In genomic region chr15:65824031-65824743, GRCh38 we compare ENCODE assay signal across 8 cellular contexts. TPM values are rescaled to one million over a fixed set of nuclear protein-coding genes. Genes with fewer than 3 reads are reported as not detected.
A peak's percentile ranks its signal among the peaks of the same experiment; 100 is the strongest.
DNase-seq lines count a peak whose midpoint lies in the region; ATAC-seq, FAIRE-seq and TF ChIP-seq lines count a peak whose summit lies in the region.

No MANE protein-coding gene starts in this region.

- ATAC-seq in DND-41 (ENCODE audit: insufficient read depth, low read depth) (peak; percentile 48; the same call in 1 of the 3 replicates), lung (ENCODE audit: insufficient read depth, low FRiP score) (peak; percentile 75), HG02610 (IDR thresholded peaks at IDR 0.05; ENCODE audit: unreplicated experiment) (no peak), GM18867 (IDR thresholded peaks at IDR 0.05; ENCODE audit: unreplicated experiment) (no peak)

- H3K27ac ChIP-seq in DND-41 (ENCODE audit: low read length) (no peak overlapping the region), H1 (ENCODE audit: low read depth, low read length) (no peak overlapping the region), lung (ENCODE audit: low read depth in 1 of 2, low read length in 1 of 2) (no peak overlapping the region)

- no peak overlapping the region for H4K91ac ChIP-seq in H1 (replicated peaks; ENCODE audit: insufficient read length, low read length)

- no peak overlapping the region for H2BK20ac ChIP-seq in H1 (ENCODE audit: low read length)

- POLR2A ChIA-PET in H1 (lab: Charles Lee; ENCODE audit: partially characterized antibody) = interaction anchor here (0.6 to 1.5 kb wide), 4 partner anchors 9 to 213 kb away, joined by 3 to 5 read pairs (median 3); partner anchors contain the start of genes INTS14 and RAB11A

- H2BK120ac ChIP-seq in H1 (replicated peaks; ENCODE audit: low read depth, low read length) = no peak overlapping the region

- no peaks in the 10 kb centered on the region for H3K36me3 ChIP-seq in DND-41 (ENCODE audit: insufficient read depth, low read length)
- no peaks in the 10 kb centered on the region for H3K36me3 ChIP-seq in H1 (ENCODE audit: control insufficient read depth in 2 of 4, insufficient read depth in 4 of 4, low read length in 3 of 4)
- H3K36me3 ChIP-seq in lung (ENCODE audit: control insufficient read depth in 2 of 2, insufficient read depth in 2 of 2, low read length in 2 of 2) = no peaks in the 10 kb centered on the region

- H2AK5ac ChIP-seq in H1 (ENCODE audit: low read depth, low read length) = no peak overlapping the region

- H3K23ac ChIP-seq in H1 (ENCODE audit: insufficient read length) = no peak overlapping the region

- CTCF ChIA-PET in H1 (lab: Charles Lee; ENCODE audit: partially characterized antibody) = interaction anchor here (0.6 to 4.0 kb wide), 27 partner anchors 8 to 245 kb away, joined by 3 to 43 read pairs (median 3); partner anchors contain the start of genes RAB11A and SLC24A1

- no peaks in the 10 kb centered on the region for H4K20me1 ChIP-seq in DND-41 (ENCODE audit: insufficient read depth, low read length)
- H4K20me1 ChIP-seq in H1 (replicated peaks in 1 of 2; ENCODE audit: control insufficient read depth in 1 of 2, insufficient read depth in 2 of 2, low read length in 2 of 2) = no peaks in the 10 kb centered on the region

- H3K56ac ChIP-seq in H1 (replicated peaks; ENCODE audit: insufficient read length, low read depth, low read length) = no peak overlapping the region

- H3K9me3 ChIP-seq in DND-41 (ENCODE audit: insufficient read depth, low read length, severe bottlenecking) (no peaks in the 10 kb centered on the region), H1 (ENCODE audit: insufficient read depth in 2 of 2, low read depth in 1 of 2, low read length in 1 of 2) (no peaks in the 10 kb centered on the region), lung (ENCODE audit: control insufficient read depth in 2 of 2, insufficient read depth in 1 of 2, low read length in 1 of 2) (no peaks in the 10 kb centered on the region)

- peak; percentile 49 for TF ChIP-seq CTCF in DND-41 (IDR thresholded peaks at IDR 0.05; ENCODE audit: borderline replicate concordance, extremely low read depth, low read length, poor library complexity, severe bottlenecking)
- peak; percentile 42 to 89 (median 68) for TF ChIP-seq CTCF in H1 (IDR thresholded peaks at IDR 0.05; ENCODE audit: control extremely low read depth in 1 of 3, insufficient read depth in 1 of 3, low read depth in 1 of 3, low read length in 3 of 3)
- TF ChIP-seq CTCF in lung (IDR thresholded peaks at IDR 0.05; ENCODE audit: control extremely low read depth, extremely low read depth) = peak; percentile 46

- H2AFZ ChIP-seq in DND-41 (ENCODE audit: low read depth, low read length) (no peak overlapping the region), H1 (ENCODE audit: low read length) (peak overlapping the region; percentile 59; the same call in 1 of the 2 replicates)

- FAIRE-seq in H1 (lab: Jason Lieb, UNC) = peak; percentile 97

- H3K4me1 ChIP-seq in DND-41 (ENCODE audit: insufficient read depth, low read length) = no peaks in the 10 kb centered on the region
- H3K4me1 ChIP-seq in H1 (replicated peaks in 1 of 4; ENCODE audit: control insufficient read depth in 3 of 4, insufficient read depth in 4 of 4, low read length in 3 of 4) = peaks cover 0 to 6% (median 2%) of the 10 kb centered on the region in 4 experiments; a peak in 4 of 7 replicates
- H3K4me1 ChIP-seq in lung (ENCODE audit: control insufficient read depth in 2 of 2, insufficient read depth in 2 of 2, low read length in 2 of 2) = no peaks in the 10 kb centered on the region

- H3K18ac ChIP-seq in H1 (ENCODE audit: extremely low read depth, low read length) = no peak overlapping the region

- no peak overlapping the region for H4K8ac ChIP-seq in H1 (ENCODE audit: extremely low read depth, insufficient read depth, low read length)

- H3K4me2 ChIP-seq in DND-41 (ENCODE audit: insufficient read depth, low read length) = no peak overlapping the region
- no peak overlapping the region for H3K4me2 ChIP-seq in H1 (ENCODE audit: insufficient read depth in 1 of 2, low read depth in 2 of 2, low read length in 2 of 2)

- H3K4me3 ChIP-seq in DND-41 (ENCODE audit: low read depth in 1 of 2, low read length in 2 of 2) (no peak overlapping the region), H1 (ENCODE audit: extremely low read depth in 1 of 4, insufficient read depth in 2 of 4, low read depth in 3 of 4, low read length in 4 of 4) (no peak overlapping the region), lung (no peak overlapping the region)

- no peak overlapping the region for H2BK15ac ChIP-seq in H1 (ENCODE audit: low read length)

- no peaks in the 10 kb centered on the region for H3K79me2 ChIP-seq in DND-41 (ENCODE audit: insufficient read depth, low read length)
- H3K79me2 ChIP-seq in H1 (ENCODE audit: control insufficient read depth in 1 of 2, insufficient read depth in 2 of 2, low read length in 2 of 2) = no peaks in the 10 kb centered on the region

- 62% methylated on average over 7 of the region's 7 CpGs; no CpG with 5 or more reads in 1 of the 2 experiments for WGBS in H1 (ENCODE audit: extremely low coverage in 1 of 2, insufficient coverage in 1 of 2, insufficient read length in 1 of 2, insufficient replicate concordance in 2 of 2, low coverage in 1 of 2, low lambda C conversion rate in 2 of 2, missing lambda C conversion rate in 1 of 2), 2 experiments
- 68 to 69% methylated on average over 7 of the region's 7 CpGs for WGBS in lung, 2 donors

- H2BK5ac ChIP-seq in H1 (ENCODE audit: low read depth, low read length) = no peak overlapping the region

- TF ChIP-seq RAD21 in H1 (IDR thresholded peaks at IDR 0.05 in 1 of 2, conservative IDR thresholded peaks at IDR 0.05 in 1 of 2; ENCODE audit: low read depth in 2 of 2, low read length in 2 of 2) = peak; percentile 59 to 74

- no peaks in the 10 kb centered on the region for H3K79me1 ChIP-seq in H1 (ENCODE audit: low read depth, low read length)

- DNase-seq in DND-41 (peak; percentile 14), HuH-7 (ENCODE audit: low spot score) (peak; percentile 80), RPMI7951 (ENCODE audit: low read depth) (peak; percentile 69), H1 (ENCODE audit: low read depth in 1 of 2, low spot score in 2 of 2) (peak in 1 of 2 experiments; percentile 70), lung (ENCODE audit: low spot score) (peak; percentile 43), cortex of kidney (lab: John Stamatoyannopoulos, UW) (no peak)

- no peaks in the 10 kb centered on the region for H3K23me2 ChIP-seq in H1 (ENCODE audit: low read depth, low read length)

- no peak overlapping the region for H2BK12ac ChIP-seq in H1 (ENCODE audit: low read depth, low read length)

- no peak for TF ChIP-seq POLR2A in H1 (IDR thresholded peaks at IDR 0.05; ENCODE audit: control extremely low read depth in 1 of 2, low read depth in 2 of 2, low read length in 2 of 2)

- no peak overlapping the region for H3K9ac ChIP-seq in DND-41 (ENCODE audit: low read depth, low read length)
- H3K9ac ChIP-seq in H1 (replicated peaks in 1 of 4; ENCODE audit: extremely low read depth in 1 of 4, low read depth in 3 of 4, low read length in 3 of 4) = no peak overlapping the region

- H3K14ac ChIP-seq in H1 (ENCODE audit: insufficient read length) = no peak overlapping the region

- TF ChIP-seq EP300 in H1 (IDR thresholded peaks at IDR 0.05; ENCODE audit: borderline replicate concordance in 1 of 2, low read depth in 2 of 2, low read length in 2 of 2) = no peak

- no peaks in the 10 kb centered on the region for H3K27me3 ChIP-seq in DND-41 (ENCODE audit: insufficient read depth, low read length, poor library complexity)
- no peaks in the 10 kb centered on the region for H3K27me3 ChIP-seq in H1 (replicated peaks in 1 of 4; ENCODE audit: control insufficient read depth in 3 of 4, extremely low read depth in 1 of 4, insufficient read depth in 3 of 4, low read length in 3 of 4)
- H3K27me3 ChIP-seq in lung (ENCODE audit: control insufficient read depth, insufficient read depth) = no peaks in the 10 kb centered on the region

- H3K4ac ChIP-seq in H1 (replicated peaks; ENCODE audit: insufficient read length, low read depth, low read length) = no peak overlapping the region

- no peak overlapping the region for H4K5ac ChIP-seq in H1 (ENCODE audit: insufficient read length, low read depth, low read length)

TF ChIP-seq in H1, 55 proteins besides CTCF, POLR2A, EP300 and RAD21 (continues in another document):
- TF ChIP-seq SRF (IDR thresholded peaks at IDR 0.05; ENCODE audit: low read depth, low read length) (no peak), CREB1 (IDR thresholded peaks at IDR 0.05) (no peak), FOSL1 (IDR thresholded peaks at IDR 0.05; ENCODE audit: insufficient read depth, low read depth, low read length) (no peak)
- TF ChIP-seq, protein P1, sequence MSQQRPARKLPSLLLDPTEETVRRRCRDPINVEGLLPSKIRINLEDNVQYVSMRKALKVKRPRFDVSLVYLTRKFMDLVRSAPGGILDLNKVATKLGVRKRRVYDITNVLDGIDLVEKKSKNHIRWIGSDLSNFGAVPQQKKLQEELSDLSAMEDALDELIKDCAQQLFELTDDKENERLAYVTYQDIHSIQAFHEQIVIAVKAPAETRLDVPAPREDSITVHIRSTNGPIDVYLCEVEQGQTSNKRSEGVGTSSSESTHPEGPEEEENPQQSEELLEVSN (IDR thresholded peaks at IDR 0.05) = no peak

RNA-seq across cellular contexts. Expression of gene DENND4A, which starts 32.1 kb away (rescaled TPM):
- 11.1 and 19.0 TPM in 2 replicates for total RNA-seq in RPMI7951 (2014; rRNA removed; shearing (Covaris generic))
- total RNA-seq in H1 (2021; fragmentation: NEBNext Ultra II Directional; extraction: Animal tissue kit (Norgen Biotek cat#: 25700)) = 4.7 and 6.1 TPM in 2 replicates
- polyA plus RNA-seq in H1 (2011; rRNA removed) (0.86 and 1.3 TPM in 2 replicates), lung (1 to 10 TPM; 7.0 to 8.5 TPM)
- polyA plus RNA-seq in H1 (2011; cell fraction: cytosol; rRNA removed) = 1.5 TPM
- polyA plus RNA-seq in H1 (2011; cell fraction: nucleus; rRNA removed) = 1.3 TPM
- polyA plus RNA-seq in H1 (2012, experiment 1 of 2) = 1.3 to 3.0 TPM (median 1.9 TPM) in 4 replicates
- polyA plus RNA-seq in H1 (2012, experiment 2 of 2) = 0.07 TPM
- polyA plus RNA-seq in H1 (2013, experiment 1 of 2) = 3.0 TPM
- polyA plus RNA-seq in H1 (2013, experiment 2 of 2) = 2.7 TPM
- polyA minus RNA-seq in H1 (2011; rRNA and poly(A)+ RNA removed) = 8.1 and 11.8 TPM in 2 replicates
- polyA minus RNA-seq in H1 (2011; cell fraction: cytosol; rRNA and poly(A)+ RNA removed) = 3.9 TPM
- 16.4 TPM for polyA minus RNA-seq in H1 (2011; cell fraction: nucleus; rRNA and poly(A)+ RNA removed)
- 10 to 100 TPM; 26.2 to 52.8 TPM for total RNA-seq in lung

RNA-seq across cellular contexts. Expression of gene RAB11A, which starts 45.1 kb away (rescaled TPM):
- total RNA-seq in RPMI7951 (2014; rRNA removed; shearing (Covaris generic)) = 209 and 266 TPM in 2 replicates
- 247 and 254 TPM in 2 replicates for total RNA-seq in H1 (2021; fragmentation: NEBNext Ultra II Directional; extraction: Animal tissue kit (Norgen Biotek cat#: 25700))
- polyA plus RNA-seq in H1 (2011; rRNA removed) (141 and 211 TPM in 2 replicates), lung (100 to 1,000 TPM; 120 to 258 TPM)
- polyA plus RNA-seq in H1 (2011; cell fraction: cytosol; rRNA removed) = 272 TPM
- 63.0 TPM for polyA plus RNA-seq in H1 (2011; cell fraction: nucleus; rRNA removed)
- 251 to 406 TPM (median 294 TPM) in 4 replicates for polyA plus RNA-seq in H1 (2012, experiment 1 of 2)
- polyA plus RNA-seq in H1 (2012, experiment 2 of 2) = 121 TPM
- 211 TPM for polyA plus RNA-seq in H1 (2013, experiment 1 of 2)
- polyA plus RNA-seq in H1 (2013, experiment 2 of 2) = 229 TPM
- polyA minus RNA-seq in H1 (2011; rRNA and poly(A)+ RNA removed) = 212 and 347 TPM in 2 replicates
- 74.1 TPM for polyA minus RNA-seq in H1 (2011; cell fraction: cytosol; rRNA and poly(A)+ RNA removed)
- 32.8 TPM for polyA minus RNA-seq in H1 (2011; cell fraction: nucleus; rRNA and poly(A)+ RNA removed)
- total RNA-seq in lung = 100 to 1,000 TPM; 206 to 313 TPM

Comparison
In these comparisons a context has a peak if more than half of its experiments do, and no peak if none do; other contexts are left out.
1. ATAC-seq: peak in DND-41 (single experiment) and lung (single experiment); none in HG02610 (single experiment) and GM18867 (single experiment).
2. Peak in every context shown above with its lines, with median percentiles within 50 percentile points of each other: CTCF ChIP-seq.